Comparison of ENCODE assay signal across 8 cellular contexts in genomic region chr1:220878223-220879081, GRCh38. TPM values are rescaled to one million over a fixed set of nuclear protein-coding genes. Genes with fewer than 3 reads are reported as not detected.
DNase-seq lines count a peak whose midpoint lies in the region; ATAC-seq and TF ChIP-seq lines count a peak whose summit lies in the region.

No MANE protein-coding gene starts in this region.

- POLR2A ChIA-PET in AG04449 (lab: Yijun Ruan, JAX) = interaction anchor here (0.6 to 1.5 kb wide), 6 partner anchors 10 to 291 kb away, joined by 3 to 6 read pairs (median 3); no protein-coding TSS in a partner anchor

- no peak for DNase-seq in AG04449 (ENCODE audit: low read depth, low spot score)
- DNase-seq in NOMO-1 (lab: John Stamatoyannopoulos, UW; ENCODE audit: unreplicated experiment in 2 of 2) = peak; percentile 90 to 93
- no peak for DNase-seq in natural killer cell
- no peak for DNase-seq in putamen (ENCODE audit: low spot score)
- DNase-seq in NCI-H524 (lab: John Stamatoyannopoulos, UW) = no peak

- intact Hi-C loops in natural killer cell (cut with micrococcal nuclease) = loop anchor here (10.0 kb wide), 1 partner anchor 1576 kb away; no protein-coding TSS in a partner anchor

- peak overlapping the region; percentile 64 for H3K27ac ChIP-seq in duodenal mucosa (ENCODE audit: low read depth, low read length)

- H3K36me3 Mint-ChIP-seq in natural killer cell = no peaks in the 10 kb centered on the region

- no peaks in the 10 kb centered on the region for H3K9me3 ChIP-seq in duodenal mucosa (ENCODE audit: control insufficient read depth in 1 of 2, low read length in 2 of 2)

- no peak overlapping the region for H3K27ac Mint-ChIP-seq in natural killer cell

- H3K27me3 ChIP-seq in duodenal mucosa (ENCODE audit: control insufficient read depth in 1 of 2, insufficient read depth in 2 of 2, low read length in 2 of 2) = peaks cover 44 to 56% of the 10 kb centered on the region in 2 donors

- H3K9me3 Mint-ChIP-seq in natural killer cell = no peaks in the 10 kb centered on the region

- H3K4me3 Mint-ChIP-seq in natural killer cell = peak overlapping the region; percentile 80

- ATAC-seq in GM19455 (IDR thresholded peaks at IDR 0.05; ENCODE audit: unreplicated experiment) = peak; percentile 32
- ATAC-seq in natural killer cell = peak in 1 of 3 donors; percentile 3
- ATAC-seq in GM21515 (IDR thresholded peaks at IDR 0.05; ENCODE audit: unreplicated experiment) = no peak

- TF ChIP-seq CTCF in AG04449 (IDR thresholded peaks at IDR 0.05; ENCODE audit: insufficient read depth, low read length, missing control alignments) (no peak), natural killer cell (IDR thresholded peaks at IDR 0.05) (no peak)

- peaks cover 18 to 26% of the 10 kb centered on the region in 2 donors for H3K4me1 ChIP-seq in duodenal mucosa (ENCODE audit: control insufficient read depth in 1 of 2, insufficient read depth in 2 of 2, low read length in 2 of 2)

- peaks cover 66 to 79% of the 10 kb centered on the region in 2 donors for H3K27me3 Mint-ChIP-seq in natural killer cell (ENCODE audit: low read depth in 2 of 2)

- H3K4me3 ChIP-seq in AG04449 (ENCODE audit: low read depth, low read length) = peak overlapping the region; percentile 77
- H3K4me3 ChIP-seq in duodenal mucosa (ENCODE audit: low read depth in 1 of 2, low read length in 2 of 2) = peak overlapping the region; percentile 74 to 76

- H3K4me1 Mint-ChIP-seq in natural killer cell = peaks cover 28 to 34% of the 10 kb centered on the region in 2 donors

- CTCF ChIA-PET in AG04449 (lab: Yijun Ruan, JAX) = interaction anchor here (0.8 to 8.4 kb wide), 11 partner anchors 10 to 599 kb away, joined by 3 to 145 read pairs (median 5); no protein-coding TSS in a partner anchor

- peak overlapping the region; percentile 20 to 30 for H3K9ac ChIP-seq in duodenal mucosa (ENCODE audit: low read depth in 1 of 2, low read length in 2 of 2)

- no peaks in the 10 kb centered on the region for H3K36me3 ChIP-seq in duodenal mucosa (ENCODE audit: control insufficient read depth in 1 of 2, insufficient read depth in 2 of 2, low read length in 2 of 2)

RNA-seq across cellular contexts. Expression of gene HLX, which starts 0.8 kb away (rescaled TPM):
- total RNA-seq in natural killer cell = 10 to 100 TPM in 1 of 3 donors, 1 to 10 TPM in 1, under 1 TPM in 1; 0.93 to 19.3 (median 1.0) TPM

Comparison
In these comparisons a context has a peak if more than half of its experiments do, and no peak if none do; other contexts are left out.
1. DNase-seq: peak in NOMO-1 (2 of 2); none in AG04449 (single experiment), natural killer cell (single experiment), putamen (single experiment) and NCI-H524 (0 of 2).